In the genomic region with DNA sequence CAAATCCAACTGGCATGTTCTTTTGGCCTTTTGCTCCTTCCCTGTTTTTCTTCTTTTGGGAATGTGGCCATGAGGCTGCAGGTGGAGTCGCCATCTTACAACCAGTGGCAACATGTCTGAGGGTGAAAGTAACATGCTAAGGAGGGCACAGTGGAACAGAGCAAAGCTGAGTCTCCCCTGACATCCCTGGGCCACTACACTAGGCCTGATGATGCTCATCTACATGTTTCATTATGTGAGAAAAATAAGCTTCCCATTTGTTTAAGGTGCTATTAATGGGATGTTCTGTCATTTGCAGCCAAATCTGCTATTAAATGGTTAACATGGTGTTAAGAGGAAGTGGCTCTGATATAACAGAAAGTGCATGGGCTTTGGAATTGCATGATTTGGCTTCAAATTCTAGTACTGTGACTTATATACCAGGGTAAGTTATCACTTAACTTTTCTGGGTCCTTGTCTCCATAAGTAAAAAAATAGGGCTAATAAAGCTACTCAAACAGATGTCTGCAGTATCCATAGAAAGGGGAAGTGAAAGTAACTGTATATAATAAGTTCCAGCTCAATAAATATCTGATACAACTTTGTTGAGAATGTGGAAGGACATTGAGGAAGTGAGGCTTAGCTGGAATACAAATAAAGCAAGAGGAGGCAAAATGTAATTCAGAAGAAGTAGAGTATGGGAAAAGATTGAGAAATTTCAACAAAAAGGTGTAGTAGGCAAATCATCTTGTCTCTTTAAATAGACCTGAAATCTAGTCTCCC, we compare ENCODE assay signal across 9 cellular contexts.
DNase-seq lines count a peak whose midpoint lies in the region; ATAC-seq and TF ChIP-seq lines count a peak whose summit lies in the region.
"Had no signal": no experiment of that assay in that cellular context is flagged by ENCODE, and none has a peak within 500 bp of the region (broad histone marks: within the 10 kb centered on the region; RNA-seq: fewer than 3 reads in every experiment).

No MANE protein-coding gene starts in this region.

- H3K4me2 ChIP-seq in BLaER1 treated with 17β-estradiol and CSF1 and Interleukin-3, amounts not matched to agents 10 nM and 100 nM: peak overlapping the region; percentile 74 to 94 (median 84)

- H3K4me1 ChIP-seq in BLaER1 treated with 17β-estradiol and CSF1 and Interleukin-3, amounts not matched to agents 10 nM and 100 nM: peaks cover 64 to 88% (median 71%) of the 10 kb centered on the region in 10 experiments
- peaks cover 5 to 31% (median 5%) of the 10 kb centered on the region in 4 donors for H3K4me1 ChIP-seq in stomach

- H3K36me3 ChIP-seq in BLaER1 treated with 17β-estradiol and CSF1 and Interleukin-3, amounts not matched to agents 10 nM and 100 nM: no peaks in the 10 kb centered on the region
- no peaks in the 10 kb centered on the region for H3K36me3 ChIP-seq in stomach

- ATAC-seq in GM19043 (IDR thresholded peaks at IDR 0.05; ENCODE audit: low read depth, unreplicated experiment) (peak; percentile 74), HG03045 (IDR thresholded peaks at IDR 0.05; ENCODE audit: unreplicated experiment) (peak; percentile 54)

- H3K9ac ChIP-seq in BLaER1 treated with 17β-estradiol and CSF1 and Interleukin-3, amounts not matched to agents 10 nM and 100 nM: peak overlapping the region in 10 of 11 experiments; percentile 52 to 75 (median 68); a peak in 20 of 22 replicates

- H4K20me1 ChIP-seq in BLaER1 treated with 17β-estradiol and CSF1 and Interleukin-3, amounts not matched to agents 10 nM and 100 nM: no peaks in the 10 kb centered on the region

- H3K4me3 ChIP-seq in BLaER1 treated with 17β-estradiol and CSF1 and Interleukin-3, amounts not matched to agents 10 nM and 100 nM: peak overlapping the region in 5 of 10 experiments; percentile 1 to 30 (median 17); a peak in 5 of 20 replicates
- H3K4me3 ChIP-seq in stomach: no peak overlapping the region

- peaks cover 0 to 3% (median 0%) of the 10 kb centered on the region in 11 experiments; a peak in 1 of 22 replicates for H3K9me3 ChIP-seq in BLaER1 treated with 17β-estradiol and CSF1 and Interleukin-3, amounts not matched to agents 10 nM and 100 nM (replicated peaks in 1 of 11)
- H3K9me3 ChIP-seq in stomach: no peaks in the 10 kb centered on the region

- no peaks in the 10 kb centered on the region for H3K27me3 ChIP-seq in BLaER1 treated with 17β-estradiol and CSF1 and Interleukin-3, amounts not matched to agents 10 nM and 100 nM
- no peaks in the 10 kb centered on the region for H3K27me3 ChIP-seq in stomach

- no peak for TF ChIP-seq EP300 in stomach (IDR thresholded peaks at IDR 0.05)

- peak overlapping the region; percentile 49 to 90 (median 85); a peak in 21 of 22 replicates for H3K27ac ChIP-seq in BLaER1 treated with 17β-estradiol and CSF1 and Interleukin-3, amounts not matched to agents 10 nM and 100 nM
- peak overlapping the region in 1 of 5 donors; percentile 24 for H3K27ac ChIP-seq in stomach

- WGBS in stomach, 5 donors: 95 to 100% (median 97%) methylated on average over 1 of the region's 1 CpG

- DNase-seq in OCI-M1 (lab: John Stamatoyannopoulos, UW) (peak; percentile 69), stomach (no peak), NCI-H2227 treated with DMSO at 0.1 percent for 48 hours (lab: John Stamatoyannopoulos, UW) (no peak), middle frontal gyrus (ENCODE audit: extremely low spot score, low spot score) (no peak), C1 segment of cervical spinal cord (lab: John Stamatoyannopoulos, UW) (no peak)
- DNase-seq: NCI-H1436 had no signal

- no peak for TF ChIP-seq POLR2A in stomach (IDR thresholded peaks at IDR 0.05)

- TF ChIP-seq CTCF in stomach (IDR thresholded peaks at IDR 0.05): no peak

- intact Hi-C loops in stomach (cut with DNase I; ENCODE audit: low total_unique reads): no loop called here
